8 cellular contexts compared by ENCODE assay signal in genomic region chr1:155084722-155085503, GRCh38. TPM values are rescaled to one million over a fixed set of nuclear protein-coding genes. Genes with fewer than 3 reads are reported as not detected.
DNase-seq lines count a peak whose midpoint lies in the region; ATAC-seq, FAIRE-seq and TF ChIP-seq lines count a peak whose summit lies in the region.

No MANE protein-coding gene starts in this region.

- intact Hi-C loops in activated T-helper 2 cell treated with anti-CD3 and anti-CD28 coated beads, Interferon-gamma antibody, Interleukin-2, Interleukin-4, amounts not matched to agents 10 μg/mL and 5 μg/mL and 100 μg/mL, durations not matched to agents 14 hours and 24 hours and 36 hours (cut with micrococcal nuclease) = loop anchor here (1.0 to 5.0 kb wide), 6 partner anchors 14 to 83 kb away; partner anchors contain the start of genes ADAM15, EFNA4, SLC50A1 and ZBTB7B

- H3K4me1 Mint-ChIP-seq in activated T-helper 2 cell treated with anti-CD3 and anti-CD28 coated beads, Interferon-gamma antibody, Interleukin-2, Interleukin-4, amounts not matched to agents 10 μg/mL and 5 μg/mL and 100 μg/mL, durations not matched to agents 14 hours and 24 hours and 36 hours (ENCODE audit: low read depth) = peaks cover 31% of the 10 kb centered on the region
- peaks cover 26 to 30% of the 10 kb centered on the region in 2 donors for H3K4me1 Mint-ChIP-seq in natural killer cell treated with Interleukin-12 subunit alpha and Interleukin-12 subunit beta and Interleukin-15 and Interleukin-18, amount 100 ng/mL, for 72 hours (ENCODE audit: low read depth in 2 of 2)

- peak; percentile 12; the same call in 1 of the 2 replicates for TF ChIP-seq POLR2A in H54 (IDR thresholded peaks at IDR 0.05; ENCODE audit: low read depth, low read length)

- H3K27me3 Mint-ChIP-seq in activated T-helper 2 cell treated with anti-CD3 and anti-CD28 coated beads, Interferon-gamma antibody, Interleukin-2, Interleukin-4, amounts not matched to agents 10 μg/mL and 5 μg/mL and 100 μg/mL, durations not matched to agents 14 hours and 24 hours and 36 hours (ENCODE audit: low read depth) = peaks cover 28% of the 10 kb centered on the region
- H3K27me3 Mint-ChIP-seq in natural killer cell treated with Interleukin-12 subunit alpha and Interleukin-12 subunit beta and Interleukin-15 and Interleukin-18, amount 100 ng/mL, for 72 hours = peaks cover 18 to 27% of the 10 kb centered on the region in 2 donors

- DNase-seq in ELR (ENCODE audit: low read depth) = peak; percentile 94
- peak; percentile 96 for DNase-seq in H54 (ENCODE audit: insufficient read length, low spot score)
- peak; percentile 79 for DNase-seq in LNCaP clone FGC (ENCODE audit: low read depth)
- DNase-seq in RPMI8226 = peak; percentile 96
- DNase-seq in activated T-helper 2 cell treated with anti-CD3 and anti-CD28 coated beads, Interferon-gamma antibody, Interleukin-2, Interleukin-4, amounts not matched to agents 10 μg/mL and 5 μg/mL and 100 μg/mL, durations not matched to agents 14 hours and 24 hours and 36 hours (ENCODE audit: low spot score) = peak; percentile 90
- peak; percentile 95 for DNase-seq in fibroblast of pulmonary artery (ENCODE audit: low read depth)
- DNase-seq in natural killer cell treated with Interleukin-12 subunit alpha and Interleukin-12 subunit beta and Interleukin-15 and Interleukin-18, amount 100 ng/mL, for 72 hours (ENCODE audit: low spot score) = peak; percentile 93
- peak; percentile 91 for DNase-seq in stimulated activated naive CD4-positive, alpha-beta T cell treated with Interleukin-2 at 50 U/mL for 16 hours (lab: John Stamatoyannopoulos, UW)

- TF ChIP-seq CTCF in LNCaP clone FGC (IDR thresholded peaks at IDR 0.05; ENCODE audit: control insufficient read depth, extremely low read depth, insufficient read depth) (peak; percentile 97), fibroblast of pulmonary artery (IDR thresholded peaks at IDR 0.05; ENCODE audit: low read length, missing control alignments) (peak; percentile 87)

- no peaks in the 10 kb centered on the region for H3K36me3 Mint-ChIP-seq in activated T-helper 2 cell treated with anti-CD3 and anti-CD28 coated beads, Interferon-gamma antibody, Interleukin-2, Interleukin-4, amounts not matched to agents 10 μg/mL and 5 μg/mL and 100 μg/mL, durations not matched to agents 14 hours and 24 hours and 36 hours (ENCODE audit: low read depth)
- peaks cover 6% of the 10 kb centered on the region for H3K36me3 Mint-ChIP-seq in natural killer cell treated with Interleukin-12 subunit alpha and Interleukin-12 subunit beta and Interleukin-15 and Interleukin-18, amount 100 ng/mL, for 72 hours

- ATAC-seq in natural killer cell treated with Interleukin-12 subunit alpha and Interleukin-12 subunit beta and Interleukin-15 and Interleukin-18, amount 100 ng/mL, for 72 hours = peak; percentile 92 to 93

- H3K4me3 ChIP-seq in LNCaP clone FGC (ENCODE audit: low read depth, low read length) = peak overlapping the region; percentile 57
- H3K4me3 ChIP-seq in fibroblast of pulmonary artery (replicated peaks; ENCODE audit: low read depth, low read length) = peak overlapping the region; percentile 85

- H3K9me3 Mint-ChIP-seq in activated T-helper 2 cell treated with anti-CD3 and anti-CD28 coated beads, Interferon-gamma antibody, Interleukin-2, Interleukin-4, amounts not matched to agents 10 μg/mL and 5 μg/mL and 100 μg/mL, durations not matched to agents 14 hours and 24 hours and 36 hours = no peaks in the 10 kb centered on the region
- no peaks in the 10 kb centered on the region for H3K9me3 Mint-ChIP-seq in natural killer cell treated with Interleukin-12 subunit alpha and Interleukin-12 subunit beta and Interleukin-15 and Interleukin-18, amount 100 ng/mL, for 72 hours

- peak overlapping the region; percentile 82 for H3K4me3 Mint-ChIP-seq in activated T-helper 2 cell treated with anti-CD3 and anti-CD28 coated beads, Interferon-gamma antibody, Interleukin-2, Interleukin-4, amounts not matched to agents 10 μg/mL and 5 μg/mL and 100 μg/mL, durations not matched to agents 14 hours and 24 hours and 36 hours (ENCODE audit: low read depth)
- peak overlapping the region; percentile 92 for H3K4me3 Mint-ChIP-seq in natural killer cell treated with Interleukin-12 subunit alpha and Interleukin-12 subunit beta and Interleukin-15 and Interleukin-18, amount 100 ng/mL, for 72 hours

- H3K27ac Mint-ChIP-seq in activated T-helper 2 cell treated with anti-CD3 and anti-CD28 coated beads, Interferon-gamma antibody, Interleukin-2, Interleukin-4, amounts not matched to agents 10 μg/mL and 5 μg/mL and 100 μg/mL, durations not matched to agents 14 hours and 24 hours and 36 hours = peak overlapping the region; percentile 88
- H3K27ac Mint-ChIP-seq in natural killer cell treated with Interleukin-12 subunit alpha and Interleukin-12 subunit beta and Interleukin-15 and Interleukin-18, amount 100 ng/mL, for 72 hours = peak overlapping the region; percentile 90 to 91

- no peak for FAIRE-seq in H54 (lab: Jason Lieb, UNC)

RNA-seq across cellular contexts. Expression of gene EFNA3, which starts 6.3 kb away (rescaled TPM):
- 6.0 and 7.1 TPM in 2 replicates for total RNA-seq in activated T-helper 2 cell treated with anti-CD3 and anti-CD28 coated beads, Interferon-gamma antibody, Interleukin-2, Interleukin-4, amounts not matched to agents 10 μg/mL and 5 μg/mL and 100 μg/mL, durations not matched to agents 14 hours and 24 hours and 36 hours
- total RNA-seq in natural killer cell treated with Interleukin-12 subunit alpha and Interleukin-12 subunit beta and Interleukin-15 and Interleukin-18, amount 100 ng/mL, for 72 hours = 1 to 10 TPM in 1 of 2 donors, not detected in 1; 1.2 TPM

RNA-seq across cellular contexts. Expression of gene EFNA4, which starts 21.4 kb away (rescaled TPM):
- total RNA-seq in activated T-helper 2 cell treated with anti-CD3 and anti-CD28 coated beads, Interferon-gamma antibody, Interleukin-2, Interleukin-4, amounts not matched to agents 10 μg/mL and 5 μg/mL and 100 μg/mL, durations not matched to agents 14 hours and 24 hours and 36 hours = 9.2 and 10.5 TPM in 2 replicates
- total RNA-seq in natural killer cell treated with Interleukin-12 subunit alpha and Interleukin-12 subunit beta and Interleukin-15 and Interleukin-18, amount 100 ng/mL, for 72 hours = 1 to 10 TPM; 1.7 to 4.7 TPM

RNA-seq across cellular contexts. Expression of gene ADAM15, which starts 33.8 kb away (rescaled TPM):
- 72.0 and 74.8 TPM in 2 replicates for total RNA-seq in activated T-helper 2 cell treated with anti-CD3 and anti-CD28 coated beads, Interferon-gamma antibody, Interleukin-2, Interleukin-4, amounts not matched to agents 10 μg/mL and 5 μg/mL and 100 μg/mL, durations not matched to agents 14 hours and 24 hours and 36 hours
- total RNA-seq in natural killer cell treated with Interleukin-12 subunit alpha and Interleukin-12 subunit beta and Interleukin-15 and Interleukin-18, amount 100 ng/mL, for 72 hours = 100 to 1,000 TPM in 1 of 2 donors, 10 to 100 TPM in 1; 42.1 to 107 TPM

RNA-seq across cellular contexts. Expression of gene EFNA1, which starts 42.8 kb away (rescaled TPM):
- total RNA-seq in activated T-helper 2 cell treated with anti-CD3 and anti-CD28 coated beads, Interferon-gamma antibody, Interleukin-2, Interleukin-4, amounts not matched to agents 10 μg/mL and 5 μg/mL and 100 μg/mL, durations not matched to agents 14 hours and 24 hours and 36 hours = 0.18 and 0.39 TPM in 2 replicates
- not detected for total RNA-seq in natural killer cell treated with Interleukin-12 subunit alpha and Interleukin-12 subunit beta and Interleukin-15 and Interleukin-18, amount 100 ng/mL, for 72 hours

RNA-seq across cellular contexts. Expression of gene SLC50A1, which starts 50.7 kb away (rescaled TPM):
- total RNA-seq in activated T-helper 2 cell treated with anti-CD3 and anti-CD28 coated beads, Interferon-gamma antibody, Interleukin-2, Interleukin-4, amounts not matched to agents 10 μg/mL and 5 μg/mL and 100 μg/mL, durations not matched to agents 14 hours and 24 hours and 36 hours = 56.9 and 58.0 TPM in 2 replicates
- 10 to 100 TPM; 28.8 to 36.3 TPM for total RNA-seq in natural killer cell treated with Interleukin-12 subunit alpha and Interleukin-12 subunit beta and Interleukin-15 and Interleukin-18, amount 100 ng/mL, for 72 hours

Comparison
In these comparisons a context has a peak if more than half of its experiments do, and no peak if none do; other contexts are left out.
1. Peak in every context shown above with its lines: DNase-seq, ATAC-seq and H3K4me3 ChIP-seq.